Comparison of ENCODE assay signal across 8 cellular contexts in the genomic region with DNA sequence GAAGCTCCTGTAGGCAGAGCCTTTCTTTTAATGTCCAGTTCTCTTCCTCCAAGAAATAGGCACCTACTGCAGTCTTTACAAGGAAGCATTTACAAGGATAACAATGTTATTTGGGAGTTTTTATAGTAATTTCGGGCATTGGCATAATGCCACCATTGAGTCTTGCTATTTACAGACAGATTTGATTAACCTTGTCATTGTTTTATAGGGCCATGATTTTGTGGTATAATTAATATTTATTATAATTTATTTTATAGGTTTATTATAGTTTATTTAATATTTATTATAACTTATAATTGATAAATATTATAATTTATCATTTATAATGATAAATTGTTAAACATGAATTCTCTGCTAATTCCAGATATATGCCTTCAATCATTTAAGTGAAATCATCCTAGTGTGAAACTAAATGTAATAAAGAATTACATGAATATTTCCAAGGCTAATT. TPM values are rescaled to one million over a fixed set of nuclear protein-coding genes. Genes with fewer than 3 reads are reported as not detected.
DNase-seq lines count a peak whose midpoint lies in the region; ATAC-seq and TF ChIP-seq lines count a peak whose summit lies in the region.

No MANE protein-coding gene starts in this region.

- H2AFZ ChIP-seq in SU-DHL-6 (ENCODE audit: low read depth, low read length, severe bottlenecking), result peak overlapping the region; percentile 94
- peak overlapping the region; percentile 65 for H2AFZ ChIP-seq in smooth muscle cell (ENCODE audit: low read depth)

- peaks cover 17% of the 10 kb centered on the region; the same call in 1 of the 2 replicates for H3F3A ChIP-seq in SU-DHL-6 (ENCODE audit: insufficient read depth)
- no peaks in the 10 kb centered on the region for H3F3A ChIP-seq in smooth muscle cell (ENCODE audit: low read depth)

- intact Hi-C loops in sciatic nerve (cut with DNase I), result no loop called here

- H3K9ac ChIP-seq in SU-DHL-6 (ENCODE audit: low read length) (peak overlapping the region; percentile 68), smooth muscle cell (ENCODE audit: low read depth) (peak overlapping the region; percentile 49)

- H4K20me1 ChIP-seq in SU-DHL-6 (ENCODE audit: low read depth, low read length) (no peaks in the 10 kb centered on the region), smooth muscle cell (ENCODE audit: low read depth) (peaks cover 7% of the 10 kb centered on the region)

- no peak for TF ChIP-seq CTCF in SU-DHL-6 (IDR thresholded peaks at IDR 0.05; ENCODE audit: insufficient read depth, low read length, poor library complexity, severe bottlenecking)
- TF ChIP-seq CTCF in fibroblast of the aortic adventitia (IDR thresholded peaks at IDR 0.05; ENCODE audit: insufficient read depth, low read length), result no peak
- TF ChIP-seq CTCF in smooth muscle cell (IDR thresholded peaks at IDR 0.05; ENCODE audit: borderline replicate concordance, insufficient read depth, poor library complexity, severe bottlenecking), result no peak

- H3K79me2 ChIP-seq in SU-DHL-6 (ENCODE audit: insufficient read depth, low read length), result peaks cover 38% of the 10 kb centered on the region
- H3K79me2 ChIP-seq in smooth muscle cell (ENCODE audit: low read depth), result peaks cover 38% of the 10 kb centered on the region

- H3K9me2 ChIP-seq in SU-DHL-6 (replicated peaks; ENCODE audit: insufficient read depth, low read length), result no peaks in the 10 kb centered on the region

- H3K4me3 ChIP-seq in SU-DHL-6 (ENCODE audit: insufficient read depth, low read length, poor library complexity, severe bottlenecking), result peak overlapping the region; percentile 60
- H3K4me3 ChIP-seq in fibroblast of the aortic adventitia (ENCODE audit: low read depth, low read length), result peak overlapping the region; percentile 81
- peak overlapping the region; percentile 77 for H3K4me3 ChIP-seq in smooth muscle cell

- ATAC-seq in GM21529 (IDR thresholded peaks at IDR 0.05; ENCODE audit: unreplicated experiment) (peak; percentile 0), sciatic nerve (no peak)

- WGBS in smooth muscle cell (ENCODE audit: low lambda C conversion rate), result 20% methylated on average over 1 of the region's 1 CpG

- peaks cover 7% of the 10 kb centered on the region for H3K4me1 ChIP-seq in smooth muscle cell (ENCODE audit: low read depth)

- H3K36me3 ChIP-seq in SU-DHL-6 (ENCODE audit: low read length), result peaks cover 12% of the 10 kb centered on the region; the same call in 1 of the 2 replicates
- peaks cover 4% of the 10 kb centered on the region for H3K36me3 ChIP-seq in smooth muscle cell (ENCODE audit: low read depth)

- H3K27ac ChIP-seq in SU-DHL-6 (ENCODE audit: low read depth, low read length) (peak overlapping the region; percentile 59), smooth muscle cell (ENCODE audit: low read depth) (peak overlapping the region; percentile 74)

- no peak for DNase-seq in fibroblast of the aortic adventitia (ENCODE audit: low read depth)
- no peak for DNase-seq in smooth muscle cell (lab: John Stamatoyannopoulos, UW; ENCODE audit: unreplicated experiment)
- no peak for DNase-seq in OCI-M2 (lab: John Stamatoyannopoulos, UW; ENCODE audit: unreplicated experiment)
- no peak for DNase-seq in sciatic nerve (ENCODE audit: low spot score)
- no peak for DNase-seq in DMS 273 treated with DMSO at 0.1 percent for 48 hours (lab: John Stamatoyannopoulos, UW)
- DNase-seq in NCI-H748 (lab: John Stamatoyannopoulos, UW; ENCODE audit: unreplicated experiment), result no peak

- no peaks in the 10 kb centered on the region for H3K27me3 ChIP-seq in SU-DHL-6 (ENCODE audit: low read length)
- no peaks in the 10 kb centered on the region for H3K27me3 ChIP-seq in smooth muscle cell (ENCODE audit: low read depth)

- no peaks in the 10 kb centered on the region for H3K9me3 ChIP-seq in SU-DHL-6 (ENCODE audit: insufficient read depth, low read length)
- no peaks in the 10 kb centered on the region for H3K9me3 ChIP-seq in smooth muscle cell (replicated peaks; ENCODE audit: low read depth)

- H3K4me2 ChIP-seq in SU-DHL-6 (ENCODE audit: low read depth, low read length, poor library complexity, severe bottlenecking), result peak overlapping the region; percentile 90
- peak overlapping the region; percentile 84 for H3K4me2 ChIP-seq in smooth muscle cell

RNA-seq across cellular contexts. Expression of gene POT1, which starts 0.6 kb away (rescaled TPM):
- total RNA-seq in fibroblast of the aortic adventitia (ENCODE audit: low replicate concordance) (19.5 and 45.8 TPM in 2 replicates), smooth muscle cell (33.3 and 35.5 TPM in 2 replicates), sciatic nerve (33.8 TPM)
- polyA plus RNA-seq in smooth muscle cell, result 12.2 and 16.9 TPM in 2 replicates
